In the genomic region with DNA sequence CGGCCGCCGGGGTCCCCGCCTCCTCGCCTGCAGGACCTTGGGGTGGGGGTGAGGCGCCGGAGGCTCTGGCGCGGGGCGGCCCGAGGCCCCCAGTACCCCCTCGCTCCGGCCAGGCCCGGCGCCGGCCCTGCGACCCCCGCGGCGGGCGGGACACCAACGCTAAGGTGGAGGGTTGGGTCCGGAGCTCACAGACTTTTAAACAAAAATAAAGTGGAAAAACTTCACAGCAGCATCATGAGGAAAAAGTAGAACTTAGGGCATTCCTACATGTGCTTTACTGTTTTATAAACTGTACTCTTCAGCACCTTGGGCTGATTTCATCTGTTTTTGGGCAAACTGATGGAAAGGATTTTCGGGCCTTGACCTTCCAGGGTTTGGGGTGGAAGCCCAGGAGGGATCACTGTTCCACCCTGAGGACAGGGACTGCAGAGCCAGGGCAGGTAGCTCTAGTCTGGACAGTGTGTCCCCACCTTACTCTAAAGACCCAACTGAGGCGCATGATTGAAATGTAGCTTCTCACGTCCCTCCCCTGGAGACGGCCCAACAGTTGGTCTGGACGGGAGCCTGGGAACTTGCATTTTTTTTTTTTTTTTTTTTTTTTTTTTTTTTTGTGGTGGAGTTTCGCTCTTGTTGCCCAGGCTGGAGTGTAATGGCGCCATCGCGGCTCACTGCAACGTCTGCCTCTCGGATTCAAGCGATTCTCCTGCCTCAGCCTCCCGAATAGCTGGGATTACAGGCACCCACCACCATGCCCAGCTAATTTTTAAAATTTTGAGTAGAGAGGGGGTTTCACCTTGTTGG, we compare ENCODE assay signal across 7 cellular contexts. TPM values are rescaled to one million over a fixed set of nuclear protein-coding genes. Genes with fewer than 3 reads are reported as not detected.
DNase-seq lines count a peak whose midpoint lies in the region; ATAC-seq and TF ChIP-seq lines count a peak whose summit lies in the region.
"Had no signal": no experiment of that assay in that cellular context is flagged by ENCODE, and none has a peak within 500 bp of the region (broad histone marks: within the 10 kb centered on the region; RNA-seq: fewer than 3 reads in every experiment).

No MANE protein-coding gene starts in this region.

- no peaks in the 10 kb centered on the region for H3K27me3 ChIP-seq in foreskin keratinocyte
- H3K27me3 ChIP-seq in testis = no peaks in the 10 kb centered on the region

- H3K4me1 ChIP-seq in foreskin keratinocyte (peaks cover 6% of the 10 kb centered on the region), testis (peaks cover 8% of the 10 kb centered on the region)

- DNase-seq in NCI-H510A treated with DMSO at 0.1 percent for 48 hours (lab: John Stamatoyannopoulos, UW) (peak; percentile 26), NCI-H510A (lab: John Stamatoyannopoulos, UW) (no peak), RPMI7951 (ENCODE audit: low read depth) (peak; percentile 30), foreskin keratinocyte (peak in 1 of 2 donors; percentile 28), testis (no peak), NCI-H2227 treated with DMSO at 0.1 percent for 48 hours (lab: John Stamatoyannopoulos, UW) (no peak)

- TF ChIP-seq CTCF in foreskin keratinocyte (conservative IDR thresholded peaks at IDR 0.05) (no peak), testis (IDR thresholded peaks at IDR 0.05) (no peak)

- no peaks in the 10 kb centered on the region for H3K36me3 ChIP-seq in testis (ENCODE audit: low read depth, missing control alignments)

- intact Hi-C loops in testis (cut with DNase I; ENCODE audit: low total_unique reads) = loop anchor here (5.0 kb wide), 1 partner anchor 89 kb away; no protein-coding TSS in a partner anchor

- 16 to 17% methylated on average over 24 to 28 of the region's 36 CpGs for WGBS in testis, 2 donors

- no peak for TF ChIP-seq POLR2A in testis (IDR thresholded peaks at IDR 0.05)

- peak overlapping the region; percentile 67 to 74 for H3K4me3 ChIP-seq in testis

- no peaks in the 10 kb centered on the region for H3K9me3 ChIP-seq in testis

- peak; percentile 31 for ATAC-seq in foreskin keratinocyte

- H3K27ac ChIP-seq in foreskin keratinocyte (peak overlapping the region; percentile 30), testis (peak overlapping the region; percentile 59 to 92)

RNA-seq across cellular contexts. Expression of gene NELFCD, which starts 0.7 kb away (rescaled TPM):
- total RNA-seq in RPMI7951 (2014; rRNA removed; shearing (Covaris generic)) = 82.8 and 87.3 TPM in 2 replicates
- total RNA-seq in foreskin keratinocyte = 53.7 and 64.4 TPM in 2 replicates
- 45.9 and 51.7 TPM in 2 replicates for polyA plus RNA-seq in foreskin keratinocyte
- total RNA-seq in testis = 100 to 1,000 TPM; 103 to 123 TPM
- 105 TPM for polyA plus RNA-seq in testis (ENCODE audit: insufficient read depth, low read depth, low replicate concordance)

RNA-seq across cellular contexts. Expression of gene CTSZ, which starts 25.3 kb away (rescaled TPM):
- total RNA-seq in RPMI7951 (2014; rRNA removed; shearing (Covaris generic)) = 385 and 586 TPM in 2 replicates
- total RNA-seq in foreskin keratinocyte = 123 and 140 TPM in 2 replicates
- 195 and 213 TPM in 2 replicates for polyA plus RNA-seq in foreskin keratinocyte
- 10 to 100 TPM; 49.4 to 77.4 TPM for total RNA-seq in testis
- polyA plus RNA-seq in testis (ENCODE audit: insufficient read depth, low read depth, low replicate concordance) = 120 TPM

RNA-seq across cellular contexts. Expression of gene TUBB1, which starts 37.5 kb away (rescaled TPM):
- 0.12 and 0.20 TPM in 2 replicates for total RNA-seq in RPMI7951 (2014; rRNA removed; shearing (Covaris generic))
- total RNA-seq in foreskin keratinocyte (not detected in 2 replicates), testis (under 1 TPM; 0.25 to 0.55 TPM)
- polyA plus RNA-seq in foreskin keratinocyte (not detected in 2 replicates), testis (ENCODE audit: insufficient read depth, low read depth, low replicate concordance) (1.3 TPM)
- total RNA-seq: pulmonary artery endothelial cell had no signal

RNA-seq across cellular contexts. Expression of gene ATP5F1E, which starts 50.4 kb away (rescaled TPM):
- 124 and 138 TPM in 2 replicates for total RNA-seq in RPMI7951 (2014; rRNA removed; shearing (Covaris generic))
- total RNA-seq in foreskin keratinocyte (57.0 and 58.0 TPM in 2 replicates), testis (10 to 100 TPM; 24.6 to 25.5 TPM)
- polyA plus RNA-seq in foreskin keratinocyte (89.9 and 91.1 TPM in 2 replicates), testis (ENCODE audit: insufficient read depth, low read depth, low replicate concordance) (76.0 TPM)

Comparison
In these comparisons a context has a peak if more than half of its experiments do, and no peak if none do; other contexts are left out.
1. DNase-seq: peak in NCI-H510A treated with DMSO at 0.1 percent for 48 hours (single experiment) and RPMI7951 (single experiment); none in NCI-H510A (single experiment), testis (single experiment) and NCI-H2227 treated with DMSO at 0.1 percent for 48 hours (single experiment).